In genomic region chr1:147083919-147084272, GRCh38 we compare ENCODE assay signal across 8 cellular contexts.
DNase-seq lines count a peak whose midpoint lies in the region; ATAC-seq and TF ChIP-seq lines count a peak whose summit lies in the region.

No MANE protein-coding gene starts in this region.

- H3K27ac Mint-ChIP-seq in activated T-cell treated with anti-CD3 and anti-CD28 coated beads, Interleukin-2, amount 50 U/mL, for 24 hours = peak overlapping the region; percentile 100
- peak overlapping the region; percentile 100 for H3K27ac Mint-ChIP-seq in activated T-helper 2 cell treated with anti-CD3 and anti-CD28 coated beads, Interferon-gamma antibody, Interleukin-2, Interleukin-4, amounts not matched to agents 10 μg/mL and 5 μg/mL and 100 μg/mL, durations not matched to agents 14 hours and 24 hours and 36 hours

- H3K36me3 ChIP-seq in kidney epithelial cell (ENCODE audit: control insufficient read depth, insufficient read depth, low read length) (no peaks in the 10 kb centered on the region), thoracic aorta (no peaks in the 10 kb centered on the region)

- ATAC-seq in thoracic aorta (ENCODE audit: insufficient number of reproducible peaks, low FRiP score, low read depth) = no peak
- no peak for ATAC-seq in HG02981 (IDR thresholded peaks at IDR 0.05; ENCODE audit: unreplicated experiment)

- H3K4me3 ChIP-seq in kidney epithelial cell (ENCODE audit: low read depth, low read length) (peak overlapping the region; percentile 55), thoracic aorta (peak overlapping the region; percentile 77)

- H3K9me3 Mint-ChIP-seq in activated T-cell treated with anti-CD3 and anti-CD28 coated beads, Interleukin-2, amount 50 U/mL, for 24 hours = peaks cover 4% of the 10 kb centered on the region
- H3K9me3 Mint-ChIP-seq in activated T-helper 2 cell treated with anti-CD3 and anti-CD28 coated beads, Interferon-gamma antibody, Interleukin-2, Interleukin-4, amounts not matched to agents 10 μg/mL and 5 μg/mL and 100 μg/mL, durations not matched to agents 14 hours and 24 hours and 36 hours = no peaks in the 10 kb centered on the region

- H3K27me3 ChIP-seq in kidney epithelial cell (ENCODE audit: control insufficient read depth, insufficient read depth, low read length) = peaks cover 34% of the 10 kb centered on the region
- H3K27me3 ChIP-seq in thoracic aorta (replicated peaks; ENCODE audit: insufficient read depth) = peaks cover 15% of the 10 kb centered on the region

- no peak for DNase-seq in activated T-cell treated with anti-CD3 and anti-CD28 coated beads, Interleukin-2, amount 50 U/mL, for 24 hours
- no peak for DNase-seq in activated T-cell treated with anti-CD3 and anti-CD28 coated beads, Interleukin-2, amount 50 U/mL, for 1 hour
- no peak for DNase-seq in activated T-helper 2 cell treated with anti-CD3 and anti-CD28 coated beads, Interferon-gamma antibody, Interleukin-2, Interleukin-4, amounts not matched to agents 10 μg/mL and 5 μg/mL and 100 μg/mL, durations not matched to agents 14 hours and 24 hours and 36 hours (ENCODE audit: low spot score)
- no peak for DNase-seq in kidney epithelial cell (ENCODE audit: low read depth)
- DNase-seq in thoracic aorta (ENCODE audit: low spot score) = no peak
- no peak for DNase-seq in COLO829 (ENCODE audit: low spot score)
- no peak for DNase-seq in GM10266 (ENCODE audit: extremely low spot score)

- H3K36me3 Mint-ChIP-seq in activated T-cell treated with anti-CD3 and anti-CD28 coated beads, Interleukin-2, amount 50 U/mL, for 24 hours (ENCODE audit: low read depth) = peaks cover 4% of the 10 kb centered on the region
- no peaks in the 10 kb centered on the region for H3K36me3 Mint-ChIP-seq in activated T-helper 2 cell treated with anti-CD3 and anti-CD28 coated beads, Interferon-gamma antibody, Interleukin-2, Interleukin-4, amounts not matched to agents 10 μg/mL and 5 μg/mL and 100 μg/mL, durations not matched to agents 14 hours and 24 hours and 36 hours (ENCODE audit: low read depth)

- TF ChIP-seq CTCF in kidney epithelial cell (IDR thresholded peaks at IDR 0.05; ENCODE audit: insufficient read depth, low read length, poor library complexity, severe bottlenecking) (no peak), thoracic aorta (IDR thresholded peaks at IDR 0.05) (no peak), GM10266 (IDR thresholded peaks at IDR 0.05; ENCODE audit: control insufficient read depth, insufficient read depth, low read depth, missing control alignments) (no peak)

- peaks cover 54% of the 10 kb centered on the region for H3K4me1 Mint-ChIP-seq in activated T-cell treated with anti-CD3 and anti-CD28 coated beads, Interleukin-2, amount 50 U/mL, for 24 hours (ENCODE audit: low read depth)
- H3K4me1 Mint-ChIP-seq in activated T-helper 2 cell treated with anti-CD3 and anti-CD28 coated beads, Interferon-gamma antibody, Interleukin-2, Interleukin-4, amounts not matched to agents 10 μg/mL and 5 μg/mL and 100 μg/mL, durations not matched to agents 14 hours and 24 hours and 36 hours (ENCODE audit: low read depth) = peaks cover 35% of the 10 kb centered on the region

- intact Hi-C loops in activated T-helper 2 cell treated with anti-CD3 and anti-CD28 coated beads, Interferon-gamma antibody, Interleukin-2, Interleukin-4, amounts not matched to agents 10 μg/mL and 5 μg/mL and 100 μg/mL, durations not matched to agents 14 hours and 24 hours and 36 hours (cut with micrococcal nuclease) = loop anchor here (1.0 kb wide), 2 partner anchors 88 to 158 kb away; partner anchors contain the start of genes CHD1L and PRKAB2

- peaks cover 7 to 30% of the 10 kb centered on the region in 2 donors for H3K4me1 ChIP-seq in thoracic aorta (ENCODE audit: control insufficient read depth in 1 of 2, low read depth in 2 of 2)

- no peaks in the 10 kb centered on the region for H3K9me3 ChIP-seq in thoracic aorta

- peaks cover 65% of the 10 kb centered on the region for H3K27me3 Mint-ChIP-seq in activated T-cell treated with anti-CD3 and anti-CD28 coated beads, Interleukin-2, amount 50 U/mL, for 24 hours
- H3K27me3 Mint-ChIP-seq in activated T-helper 2 cell treated with anti-CD3 and anti-CD28 coated beads, Interferon-gamma antibody, Interleukin-2, Interleukin-4, amounts not matched to agents 10 μg/mL and 5 μg/mL and 100 μg/mL, durations not matched to agents 14 hours and 24 hours and 36 hours (ENCODE audit: low read depth) = peaks cover 73% of the 10 kb centered on the region

- H3K4me3 Mint-ChIP-seq in activated T-cell treated with anti-CD3 and anti-CD28 coated beads, Interleukin-2, amount 50 U/mL, for 24 hours = peak overlapping the region; percentile 84
- peak overlapping the region; percentile 90 for H3K4me3 Mint-ChIP-seq in activated T-helper 2 cell treated with anti-CD3 and anti-CD28 coated beads, Interferon-gamma antibody, Interleukin-2, Interleukin-4, amounts not matched to agents 10 μg/mL and 5 μg/mL and 100 μg/mL, durations not matched to agents 14 hours and 24 hours and 36 hours (ENCODE audit: low read depth)

- no peak overlapping the region for H3K27ac ChIP-seq in thoracic aorta
